18 cellular contexts compared by ENCODE assay signal in genomic region chr12:114777052-114777451, GRCh38.
DNase-seq lines count a peak whose midpoint lies in the region; ATAC-seq and TF ChIP-seq lines count a peak whose summit lies in the region.
"Had no signal": no experiment of that assay in that cellular context is flagged by ENCODE, and none has a peak within 500 bp of the region (broad histone marks: within the 10 kb centered on the region; RNA-seq: fewer than 3 reads in every experiment).

No MANE protein-coding gene starts in this region.

- H3K27ac ChIP-seq in esophagus squamous epithelium = no peak overlapping the region
- H3K27ac ChIP-seq: dorsolateral prefrontal cortex had no signal

- H3K4me1 ChIP-seq in esophagus squamous epithelium = no peaks in the 10 kb centered on the region

- TF ChIP-seq CTCF in astrocyte of the cerebellum (IDR thresholded peaks at IDR 0.05; ENCODE audit: low read depth, low read length, missing control alignments) (no peak), esophagus squamous epithelium (IDR thresholded peaks at IDR 0.05) (no peak)

- TF ChIP-seq POLR2A in esophagus squamous epithelium (IDR thresholded peaks at IDR 0.05) = no peak

- ATAC-seq in GM21737 (IDR thresholded peaks at IDR 0.05; ENCODE audit: unreplicated experiment) = no peak
- ATAC-seq: right cardiac atrium had no signal

- H3K9me3 ChIP-seq in esophagus squamous epithelium = no peaks in the 10 kb centered on the region

- 63 to 68% methylated on average over 6 of the region's 6 CpGs for WGBS in esophagus squamous epithelium, 2 donors

- DNase-seq in EH (ENCODE audit: low read depth) = peak; percentile 73
- peak; percentile 32 for DNase-seq in LoVo (ENCODE audit: low spot score)
- peak; percentile 57 for DNase-seq in astrocyte of the cerebellum (ENCODE audit: low read depth)
- peak; percentile 70 for DNase-seq in iris pigment epithelial cell (ENCODE audit: low read depth)
- DNase-seq in esophagus squamous epithelium (lab: John Stamatoyannopoulos, UW) = no peak
- DNase-seq in activated CD4-positive, alpha-beta T cell treated with anti-CD3 and anti-CD28 coated beads, Interleukin-2, amount 50 U/mL, for 48 hours = no peak
- DNase-seq in NCI-H2196 treated with DMSO at 0.1 percent for 48 hours (lab: John Stamatoyannopoulos, UW; ENCODE audit: unreplicated experiment) = no peak
- DNase-seq: activated naive CD4-positive, alpha-beta T cell treated with anti-CD3 and anti-CD28 coated beads, Interleukin-2, amount 50 U/mL, for 16 hours; dorsolateral prefrontal cortex; erythroblast; hypothalamus; kidney glomerular epithelial cell; NCI-H146; nucleus accumbens; right cardiac atrium; stimulated activated CD4-positive, alpha-beta T cell treated with anti-CD3 and anti-CD28 coated beads, Interleukin-1b, Interleukin-23, amount 100 ng/mL, for 48 hours; substantia nigra had no signal

- intact Hi-C loops in esophagus squamous epithelium (cut with DNase I) = no loop called here

- H3K27me3 ChIP-seq in esophagus squamous epithelium = no peaks in the 10 kb centered on the region

- H3K4me3 ChIP-seq in astrocyte of the cerebellum (ENCODE audit: low read depth, low read length) (no peak overlapping the region), esophagus squamous epithelium (no peak overlapping the region)
- H3K4me3 ChIP-seq: dorsolateral prefrontal cortex had no signal

- H3K36me3 ChIP-seq in esophagus squamous epithelium = no peaks in the 10 kb centered on the region

- in situ Hi-C loops in astrocyte of the cerebellum (cut with HindIII; ENCODE audit: low sequenced_read_pairs) = no loop called here

Comparison
In these comparisons a context has a peak if more than half of its experiments do, and no peak if none do; other contexts are left out.
1. DNase-seq: peak in EH (single experiment), LoVo (single experiment), astrocyte of the cerebellum (single experiment) and iris pigment epithelial cell (single experiment); none in esophagus squamous epithelium (single experiment), activated CD4-positive, alpha-beta T cell treated with anti-CD3 and anti-CD28 coated beads, Interleukin-2, amount 50 U/mL, for 48 hours (0 of 2) and NCI-H2196 treated with DMSO at 0.1 percent for 48 hours (single experiment).